In the genomic region with DNA sequence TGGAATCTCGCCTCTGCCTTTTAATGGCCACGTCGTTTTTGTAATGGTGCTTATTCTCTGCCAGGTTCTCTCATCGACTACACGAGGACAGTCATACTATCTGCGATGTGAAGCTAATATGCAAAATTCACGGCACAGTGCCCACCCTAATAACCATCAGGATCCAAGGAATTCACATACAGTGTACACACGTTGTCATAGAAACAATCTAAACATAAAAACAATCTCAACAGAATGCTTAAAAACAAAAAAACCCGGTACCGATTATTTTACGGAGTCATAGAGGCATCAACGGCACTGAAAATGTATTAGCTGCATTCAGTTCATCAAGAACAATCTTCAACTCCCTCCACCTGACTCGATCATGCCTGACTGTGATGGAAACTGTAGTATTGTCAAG, we compare ENCODE assay signal across 8 cellular contexts. TPM values are rescaled to one million over a fixed set of nuclear protein-coding genes. Genes with fewer than 3 reads are reported as not detected.
A peak's percentile ranks its signal among the peaks of the same experiment; 100 is the strongest.
DNase-seq lines count a peak whose midpoint lies in the region; ATAC-seq lines count a peak whose summit lies in the region.

No MANE protein-coding gene starts in this region.

- peak overlapping the region; percentile 99 for H3K27ac Mint-ChIP-seq in activated naive CD4-positive, alpha-beta T cell treated with anti-CD3 and anti-CD28 coated beads, Interleukin-2, amount 10 ng/mL, durations not matched to agents 7 days and 5 days
- peak overlapping the region; percentile 99 to 100 (median 100) for H3K27ac Mint-ChIP-seq in immature natural killer cell

- H3K9me3 ChIP-seq in subcutaneous abdominal adipose tissue (ENCODE audit: control insufficient read depth in 5 of 5, low read length in 5 of 5): peaks cover 0 to 5% (median 2%) of the 10 kb centered on the region in 5 donors

- peak overlapping the region; percentile 95 for H3K27ac ChIP-seq in subcutaneous abdominal adipose tissue (ENCODE audit: low read depth, low read length)

- peaks cover 6% of the 10 kb centered on the region for H3K9me3 Mint-ChIP-seq in activated naive CD4-positive, alpha-beta T cell treated with anti-CD3 and anti-CD28 coated beads, Interleukin-2, amount 10 ng/mL, durations not matched to agents 7 days and 5 days
- no peaks in the 10 kb centered on the region for H3K9me3 Mint-ChIP-seq in immature natural killer cell

- CTCF ChIA-PET in activated naive CD4-positive, alpha-beta T cell treated with anti-CD3 and anti-CD28 coated beads, Interleukin-2, amount 10 ng/mL, durations not matched to agents 7 days and 5 days (lab: Charles Lee): interaction anchor here (0.6 to 4.8 kb wide), 9 partner anchors 10 to 724 kb away, joined by 3 to 22 read pairs (median 5); a partner anchor contains a TSS

- H3K27me3 ChIP-seq in subcutaneous abdominal adipose tissue (ENCODE audit: control insufficient read depth in 5 of 5, insufficient read depth in 4 of 5, low read length in 5 of 5): peaks cover 0 to 2% (median 0%) of the 10 kb centered on the region in 5 donors

- H3K4me1 Mint-ChIP-seq in activated naive CD4-positive, alpha-beta T cell treated with anti-CD3 and anti-CD28 coated beads, Interleukin-2, amount 10 ng/mL, durations not matched to agents 7 days and 5 days: peaks cover 39% of the 10 kb centered on the region
- peaks cover 41 to 47% of the 10 kb centered on the region in 2 donors for H3K4me1 Mint-ChIP-seq in immature natural killer cell

- peaks cover 17% of the 10 kb centered on the region for H3K36me3 Mint-ChIP-seq in activated naive CD4-positive, alpha-beta T cell treated with anti-CD3 and anti-CD28 coated beads, Interleukin-2, amount 10 ng/mL, durations not matched to agents 7 days and 5 days
- H3K36me3 Mint-ChIP-seq in immature natural killer cell: peaks cover 4 to 12% (median 10%) of the 10 kb centered on the region in 3 donors

- peak overlapping the region; percentile 77 to 93 (median 88) for H3K9ac ChIP-seq in subcutaneous abdominal adipose tissue (ENCODE audit: low read length in 5 of 5)

- peak overlapping the region; percentile 97 for H3K4me3 Mint-ChIP-seq in activated naive CD4-positive, alpha-beta T cell treated with anti-CD3 and anti-CD28 coated beads, Interleukin-2, amount 10 ng/mL, durations not matched to agents 7 days and 5 days
- H3K4me3 Mint-ChIP-seq in immature natural killer cell: peak overlapping the region; percentile 98 to 100 (median 99)

- peak; percentile 1 for ATAC-seq in HG03460 (IDR thresholded peaks at IDR 0.05; ENCODE audit: unreplicated experiment)

- H3K4me1 ChIP-seq in subcutaneous abdominal adipose tissue (ENCODE audit: control insufficient read depth in 5 of 5, insufficient read depth in 5 of 5, low read length in 5 of 5): peaks cover 0 to 21% (median 15%) of the 10 kb centered on the region in 5 donors

- DNase-seq in activated naive CD4-positive, alpha-beta T cell treated with anti-CD3 and anti-CD28 coated beads, Interleukin-2, amount 10 ng/mL, durations not matched to agents 7 days and 5 days: no peak
- no peak for DNase-seq in activated naive CD4-positive, alpha-beta T cell treated with anti-CD3 and anti-CD28 coated beads, Interleukin-2, amount 50 U/mL, for 16 hours
- peak; percentile 15 for DNase-seq in amniotic epithelial cell (ENCODE audit: low read depth)
- no peak for DNase-seq in immature natural killer cell
- no peak for DNase-seq in stimulated activated CD4-positive, alpha-beta T cell treated with anti-CD3 and anti-CD28 coated beads, Interleukin-1b, Interleukin-23, amount 100 ng/mL, for 48 hours
- no peak for DNase-seq in NOMO-1 treated with DMSO at 0.1 percent for 48 hours (lab: John Stamatoyannopoulos, UW; ENCODE audit: unreplicated experiment)

- peak overlapping the region; percentile 68 to 97 (median 96) for H3K4me3 ChIP-seq in subcutaneous abdominal adipose tissue (ENCODE audit: low read depth in 1 of 5, low read length in 5 of 5)

- peaks cover 0 to 12% (median 8%) of the 10 kb centered on the region in 5 donors for H3K36me3 ChIP-seq in subcutaneous abdominal adipose tissue (ENCODE audit: control insufficient read depth in 5 of 5, insufficient read depth in 5 of 5, low read length in 5 of 5)

- peaks cover 19% of the 10 kb centered on the region for H3K27me3 Mint-ChIP-seq in activated naive CD4-positive, alpha-beta T cell treated with anti-CD3 and anti-CD28 coated beads, Interleukin-2, amount 10 ng/mL, durations not matched to agents 7 days and 5 days
- peaks cover 6 to 24% (median 22%) of the 10 kb centered on the region in 3 donors for H3K27me3 Mint-ChIP-seq in immature natural killer cell (ENCODE audit: low read depth in 3 of 3)

RNA-seq across cellular contexts. Expression of a gene that starts 0.7 kb away (rescaled TPM):
- 10 to 100 TPM; 28.9 to 51.3 (median 46.9) TPM for polyA plus RNA-seq in immature natural killer cell

RNA-seq across cellular contexts. Expression of a gene that starts 59.8 kb away (rescaled TPM):
- polyA plus RNA-seq in immature natural killer cell: not detected
